In the genomic region with DNA sequence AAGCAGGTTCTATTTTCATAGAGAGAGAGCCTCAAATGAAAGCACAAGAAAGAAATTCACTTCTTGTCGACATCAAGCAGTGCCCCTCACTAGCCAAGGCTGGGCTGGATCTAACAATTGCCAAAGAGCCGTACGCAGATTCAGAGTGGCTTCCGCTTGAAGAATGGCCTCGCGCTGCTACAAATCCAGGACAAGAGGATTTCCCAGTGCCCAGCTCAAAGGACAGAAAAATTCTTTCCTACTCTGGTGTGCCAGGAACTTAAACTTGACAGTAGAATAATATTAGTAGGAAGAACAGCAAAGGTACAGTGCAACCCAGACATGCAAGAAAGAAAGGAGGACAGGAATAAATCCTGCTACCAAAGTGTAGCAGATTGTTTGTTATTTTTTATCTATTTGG, we compare ENCODE assay signal across 19 cellular contexts. TPM values are rescaled to one million over a fixed set of nuclear protein-coding genes. Genes with fewer than 3 reads are reported as not detected.
A peak's percentile ranks its signal among the peaks of the same experiment; 100 is the strongest.
DNase-seq lines count a peak whose midpoint lies in the region; TF ChIP-seq lines count a peak whose summit lies in the region.
"Had no signal": no experiment of that assay in that cellular context is flagged by ENCODE, and none has a peak within 500 bp of the region (broad histone marks: within the 10 kb centered on the region; RNA-seq: fewer than 3 reads in every experiment).

No MANE protein-coding gene starts in this region.

- H3K27ac ChIP-seq in mammary epithelial cell (ENCODE audit: insufficient read depth, low read depth, low read length) (no peak overlapping the region), skin epidermis (peak overlapping the region in 11 of 21 experiments; percentile 0 to 74 (median 32))
- H3K27ac ChIP-seq: coronary artery, right lobe of liver, upper lobe of right lung had no signal

- H3K4me1 ChIP-seq in mammary epithelial cell (ENCODE audit: insufficient read depth, low read length): peaks cover 9% of the 10 kb centered on the region
- H3K4me1 ChIP-seq: upper lobe of right lung had no signal

- H3K4me3 Mint-ChIP-seq in MCF 10A (ENCODE audit: unreplicated experiment) (no peak overlapping the region), brain (no peak overlapping the region), nephron progenitor cell (no peak overlapping the region)
- H3K4me3 Mint-ChIP-seq: activated naive CD4-positive, alpha-beta T cell treated with anti-CD3 and anti-CD28 coated beads for 36 hours; endodermal cell had no signal

- POLR2A ChIA-PET in MCF 10A (lab: Yijun Ruan, JAX): interaction anchor here (0.6 to 1.8 kb wide), 2 partner anchors 12 to 176 kb away, joined by 4 to 7 read pairs; no protein-coding TSS in a partner anchor

- no peaks in the 10 kb centered on the region for H3K27me3 ChIP-seq in mammary epithelial cell (ENCODE audit: insufficient read depth, low read length)
- H3K27me3 ChIP-seq: right lobe of liver, upper lobe of right lung had no signal

- DNase-seq in MCF 10A (ENCODE audit: unreplicated experiment): no peak
- DNase-seq in mammary epithelial cell: no peak
- no peak for DNase-seq in nephron progenitor cell
- no peak for DNase-seq in NCI-H1436 (lab: John Stamatoyannopoulos, UW)
- DNase-seq in T1000 (lab: John Stamatoyannopoulos, UW): no peak
- no peak for DNase-seq in NCI-H774 (lab: John Stamatoyannopoulos, UW)
- DNase-seq: 8988T; activated naive CD4-positive, alpha-beta T cell treated with anti-CD3 and anti-CD28 coated beads for 36 hours; amniotic stem cell; DMS79 treated with DMSO at 0.1 percent for 48 hours; endodermal cell; NCI-H1694 treated with DMSO at 0.1 percent for 48 hours; RPMI8226; stimulated activated CD8-positive, alpha-beta memory T cell treated with anti-CD3 and anti-CD28 coated beads, Interleukin-4, amount 100 ng/mL, for 48 hours; upper lobe of right lung had no signal

- TF ChIP-seq CTCF in MCF 10A (IDR thresholded peaks at IDR 0.05; ENCODE audit: unreplicated experiment) (no peak), mammary epithelial cell (conservative IDR thresholded peaks at IDR 0.05 in 1 of 2, IDR thresholded peaks at IDR 0.05 in 1 of 2; ENCODE audit: extremely low read depth in 1 of 2, insufficient read depth in 1 of 2, low read depth in 1 of 2, low read length in 2 of 2) (no peak), brain (conservative IDR thresholded peaks at IDR 0.05) (no peak), nephron progenitor cell (IDR thresholded peaks at IDR 0.05) (no peak)

- H3K79me2 ChIP-seq in mammary epithelial cell (ENCODE audit: insufficient read depth, low read length): no peaks in the 10 kb centered on the region

- H3K9me3 Mint-ChIP-seq in MCF 10A (ENCODE audit: unreplicated experiment) (no peaks in the 10 kb centered on the region), brain (no peaks in the 10 kb centered on the region), nephron progenitor cell (no peaks in the 10 kb centered on the region)
- H3K9me3 Mint-ChIP-seq: endodermal cell had no signal

- no peak overlapping the region for H3K4me2 ChIP-seq in mammary epithelial cell (ENCODE audit: insufficient read depth, low read depth, low read length)

- BruUV-seq in MCF 10A (replicated peaks; lab: Mats Ljungman, UMichigan): no TSS peak
- no TSS peak for BruUV-seq in mammary epithelial cell (replicated peaks; lab: Mats Ljungman, UMichigan)

- no CpG with 5 or more reads among the region's 6 CpGs for WGBS in mammary epithelial cell (ENCODE audit: low coverage, missing lambda C conversion rate)

- H3K4me3 ChIP-seq in mammary epithelial cell (replicated peaks in 1 of 3; ENCODE audit: insufficient read depth in 1 of 3, low read depth in 2 of 3, low read length in 3 of 3): no peak overlapping the region
- no peak overlapping the region for H3K4me3 ChIP-seq in skin epidermis
- H3K4me3 ChIP-seq: coronary artery, right lobe of liver, upper lobe of right lung had no signal

- H3K27ac Mint-ChIP-seq in MCF 10A (ENCODE audit: low read depth, unreplicated experiment) (peak overlapping the region; percentile 57), brain (peak overlapping the region in 3 of 5 experiments; percentile 0 to 68 (median 7)), nephron progenitor cell (peak overlapping the region; percentile 14)
- H3K27ac Mint-ChIP-seq: activated naive CD4-positive, alpha-beta T cell treated with anti-CD3 and anti-CD28 coated beads for 36 hours; endodermal cell had no signal

- H2AFZ ChIP-seq in mammary epithelial cell (ENCODE audit: low read depth, low read length): no peak overlapping the region

- H3K9me3 ChIP-seq in mammary epithelial cell (replicated peaks; ENCODE audit: insufficient read depth, low read length): no peaks in the 10 kb centered on the region
- H3K9me3 ChIP-seq: right lobe of liver, upper lobe of right lung had no signal

- H4K20me1 ChIP-seq in mammary epithelial cell (ENCODE audit: insufficient read depth, low read length): no peaks in the 10 kb centered on the region

- in situ Hi-C loops in mammary epithelial cell (cut with MboI; ENCODE audit: low sequenced_read_pairs in 2 of 2): no loop called here

- dilution Hi-C loops in mammary epithelial cell (cut with HindIII; ENCODE audit: low sequenced_read_pairs): no loop called here

- intact Hi-C loops in MCF 10A (cut with micrococcal nuclease) (no loop called here), mammary epithelial cell (cut with micrococcal nuclease) (no loop called here)

- no peaks in the 10 kb centered on the region for H3K36me3 ChIP-seq in mammary epithelial cell (ENCODE audit: insufficient read depth, low read length)
- H3K36me3 ChIP-seq: right lobe of liver, upper lobe of right lung had no signal

- H3K4me1 Mint-ChIP-seq in MCF 10A (ENCODE audit: insufficient read depth, unreplicated experiment): peaks cover 35% of the 10 kb centered on the region
- peaks cover 16% of the 10 kb centered on the region for H3K4me1 Mint-ChIP-seq in brain
- H3K4me1 Mint-ChIP-seq in nephron progenitor cell: peaks cover 28% of the 10 kb centered on the region

- H3K27me3 Mint-ChIP-seq in MCF 10A (ENCODE audit: insufficient read depth, unreplicated experiment) (no peaks in the 10 kb centered on the region), brain (peaks cover 4% of the 10 kb centered on the region), nephron progenitor cell (ENCODE audit: low read depth, poor library complexity) (no peaks in the 10 kb centered on the region)

- H3K36me3 Mint-ChIP-seq in MCF 10A (ENCODE audit: insufficient read depth, unreplicated experiment) (no peaks in the 10 kb centered on the region), brain (no peaks in the 10 kb centered on the region), nephron progenitor cell (ENCODE audit: low read depth) (no peaks in the 10 kb centered on the region)

- CTCF ChIA-PET in MCF 10A (lab: Yijun Ruan, JAX) (no interaction called here), mammary epithelial cell (lab: Charles Lee; ENCODE audit: low non-redundant PET) (no interaction called here)

- H3K9ac ChIP-seq in mammary epithelial cell (ENCODE audit: insufficient read depth, low read length): no peak overlapping the region

RNA-seq across cellular contexts. Expression of a gene that starts 56.5 kb away (rescaled TPM):
- total RNA-seq in MCF 10A (2022) (0.12 and 0.49 TPM in 2 replicates), mammary epithelial cell (1 to 10 TPM in 1 of 2 donors, not detected in 1; 5.3 TPM)
- polyA plus RNA-seq in mammary epithelial cell (0.09 TPM), brain (ENCODE audit: insufficient read depth, low read depth, low replicate concordance) (2.6 TPM)
- not detected for polyA minus RNA-seq in mammary epithelial cell
- total RNA-seq: activated naive CD4-positive, alpha-beta T cell treated with anti-CD3 and anti-CD28 coated beads for 36 hours had no signal

Comparison
In these comparisons a context has a peak if more than half of its experiments do, and no peak if none do; other contexts are left out.
1. H3K27ac Mint-ChIP-seq: peak in every context shown above with its lines; median percentile 57 in MCF 10A; 14 in nephron progenitor cell; 7 in brain.